19 cellular contexts compared by ENCODE assay signal in genomic region chr4:23485793-23486192, GRCh38.
"Had no signal": no experiment of that assay in that cellular context is flagged by ENCODE, and none has a peak within 500 bp of the region (broad histone marks: within the 10 kb centered on the region; RNA-seq: fewer than 3 reads in every experiment).

No MANE protein-coding gene starts in this region.

- H3K9me3 Mint-ChIP-seq: activated CD4-positive, alpha-beta T cell treated with anti-CD3 and anti-CD28 coated beads, Interleukin-2, amount 10 ng/mL, durations not matched to agents 7 days and 5 days; activated naive CD4-positive, alpha-beta T cell treated with anti-CD3 and anti-CD28 coated beads, Interleukin-2, amount 10 ng/mL, durations not matched to agents 7 days and 5 days; activated T-cell treated with anti-CD3 and anti-CD28 coated beads, Interleukin-2, amount 50 U/mL, for 24 hours; activated T-helper 2 cell treated with anti-CD3 and anti-CD28 coated beads, Interferon-gamma antibody, Interleukin-2, Interleukin-4, amounts not matched to agents 10 μg/mL and 5 μg/mL and 100 μg/mL, durations not matched to agents 14 hours and 24 hours and 36 hours; dendritic cell treated with granulocyte-macrophage colony-stimulating factor and Interleukin-4, amounts not matched to agents 40 ng/mL and 50 ng/mL, for 4 days had no signal

- H2AFZ ChIP-seq: parathyroid adenoma had no signal

- H3K4me1 ChIP-seq: esophagus squamous epithelium, lower lobe of right lung, parathyroid adenoma, spleen, thyroid gland had no signal

- DNase-seq: activated CD4-positive, alpha-beta T cell treated with anti-CD3 and anti-CD28 coated beads, Interleukin-2, amount 10 ng/mL, durations not matched to agents 7 days and 5 days; activated CD8-positive, alpha-beta T cell treated with anti-CD3 and anti-CD28 coated beads, Interleukin-2, amount 10 ng/mL, durations not matched to agents 7 days and 5 days; activated naive CD4-positive, alpha-beta T cell treated with anti-CD3 and anti-CD28 coated beads, Interleukin-2, amount 10 ng/mL, durations not matched to agents 7 days and 5 days; activated naive CD8-positive, alpha-beta T cell treated with anti-CD3 and anti-CD28 coated beads, Interleukin-2, amount 50 U/mL, for 24 hours; activated T-cell treated with anti-CD3 and anti-CD28 coated beads, Interleukin-2, amount 50 U/mL, for 24 hours; anterior cingulate cortex; effector memory CD4-positive, alpha-beta T cell; esophagus squamous epithelium; foreskin fibroblast; lower lobe of right lung; natural killer cell; spleen; stimulated activated naive B cell treated with anti-CD40 and anti-IgM and Interleukin-4, amounts not matched to agents 10 μg/mL and 1 μg/mL and 100 μg/mL, for 72 hours; T1000; thyroid gland had no signal

- ATAC-seq: activated CD4-positive, CD25-positive, alpha-beta regulatory T cell treated with anti-CD3 and anti-CD28 coated beads, Interleukin-2, amount 50 U/mL, for 24 hours; activated CD8-positive, alpha-beta T cell treated with anti-CD3 and anti-CD28 coated beads, Interleukin-2, amount 10 ng/mL, durations not matched to agents 7 days and 5 days; activated naive CD8-positive, alpha-beta T cell treated with anti-CD3 and anti-CD28 coated beads, Interleukin-2, amount 50 U/mL, for 24 hours; lower lobe of right lung; natural killer cell; stimulated activated naive B cell treated with anti-CD40 and anti-IgM and Interleukin-4, amounts not matched to agents 10 μg/mL and 1 μg/mL and 100 μg/mL, for 72 hours had no signal

- H3K27me3 Mint-ChIP-seq: activated CD4-positive, alpha-beta T cell treated with anti-CD3 and anti-CD28 coated beads, Interleukin-2, amount 10 ng/mL, durations not matched to agents 7 days and 5 days; activated naive CD4-positive, alpha-beta T cell treated with anti-CD3 and anti-CD28 coated beads, Interleukin-2, amount 10 ng/mL, durations not matched to agents 7 days and 5 days; activated naive CD8-positive, alpha-beta T cell treated with anti-CD3 and anti-CD28 coated beads, Interleukin-2, amount 50 U/mL, for 24 hours; activated T-cell treated with anti-CD3 and anti-CD28 coated beads, Interleukin-2, amount 50 U/mL, for 24 hours; dendritic cell treated with granulocyte-macrophage colony-stimulating factor and Interleukin-4, amounts not matched to agents 40 ng/mL and 50 ng/mL, for 4 days; stimulated activated naive B cell treated with anti-CD40 and anti-IgM and Interleukin-4, amounts not matched to agents 10 μg/mL and 1 μg/mL and 100 μg/mL, for 72 hours had no signal

- H3K27ac Mint-ChIP-seq: activated CD4-positive, alpha-beta T cell treated with anti-CD3 and anti-CD28 coated beads, Interleukin-2, amount 10 ng/mL, durations not matched to agents 7 days and 5 days; activated CD8-positive, alpha-beta T cell treated with anti-CD3 and anti-CD28 coated beads, Interleukin-2, amount 10 ng/mL, durations not matched to agents 7 days and 5 days; activated naive CD4-positive, alpha-beta T cell treated with anti-CD3 and anti-CD28 coated beads, Interleukin-2, amount 10 ng/mL, durations not matched to agents 7 days and 5 days; activated naive CD8-positive, alpha-beta T cell treated with anti-CD3 and anti-CD28 coated beads, Interleukin-2, amount 50 U/mL, for 24 hours; activated T-cell treated with anti-CD3 and anti-CD28 coated beads, Interleukin-2, amount 50 U/mL, for 24 hours; activated T-helper 2 cell treated with anti-CD3 and anti-CD28 coated beads, Interferon-gamma antibody, Interleukin-2, Interleukin-4, amounts not matched to agents 10 μg/mL and 5 μg/mL and 100 μg/mL, durations not matched to agents 14 hours and 24 hours and 36 hours; dendritic cell treated with granulocyte-macrophage colony-stimulating factor and Interleukin-4, amounts not matched to agents 40 ng/mL and 50 ng/mL, for 4 days; natural killer cell; stimulated activated naive B cell treated with anti-CD40 and anti-IgM and Interleukin-4, amounts not matched to agents 10 μg/mL and 1 μg/mL and 100 μg/mL, for 72 hours had no signal

- H3K4me1 Mint-ChIP-seq: activated CD4-positive, alpha-beta T cell treated with anti-CD3 and anti-CD28 coated beads, Interleukin-2, amount 10 ng/mL, durations not matched to agents 7 days and 5 days; activated naive CD4-positive, alpha-beta T cell treated with anti-CD3 and anti-CD28 coated beads, Interleukin-2, amount 10 ng/mL, durations not matched to agents 7 days and 5 days; activated naive CD8-positive, alpha-beta T cell treated with anti-CD3 and anti-CD28 coated beads, Interleukin-2, amount 50 U/mL, for 24 hours; natural killer cell; stimulated activated naive B cell treated with anti-CD40 and anti-IgM and Interleukin-4, amounts not matched to agents 10 μg/mL and 1 μg/mL and 100 μg/mL, for 72 hours had no signal

- H3K36me3 ChIP-seq: esophagus squamous epithelium, lower lobe of right lung, spleen, thyroid gland had no signal

- H3K4me3 ChIP-seq: esophagus squamous epithelium, lower lobe of right lung, spleen, thyroid gland had no signal

- H3K4me3 Mint-ChIP-seq: activated CD4-positive, alpha-beta T cell treated with anti-CD3 and anti-CD28 coated beads, Interleukin-2, amount 10 ng/mL, durations not matched to agents 7 days and 5 days; activated CD8-positive, alpha-beta T cell treated with anti-CD3 and anti-CD28 coated beads, Interleukin-2, amount 10 ng/mL, durations not matched to agents 7 days and 5 days; activated naive CD4-positive, alpha-beta T cell treated with anti-CD3 and anti-CD28 coated beads, Interleukin-2, amount 10 ng/mL, durations not matched to agents 7 days and 5 days; activated naive CD8-positive, alpha-beta T cell treated with anti-CD3 and anti-CD28 coated beads, Interleukin-2, amount 50 U/mL, for 24 hours; activated T-cell treated with anti-CD3 and anti-CD28 coated beads, Interleukin-2, amount 50 U/mL, for 24 hours; dendritic cell treated with granulocyte-macrophage colony-stimulating factor and Interleukin-4, amounts not matched to agents 40 ng/mL and 50 ng/mL, for 4 days; natural killer cell; stimulated activated naive B cell treated with anti-CD40 and anti-IgM and Interleukin-4, amounts not matched to agents 10 μg/mL and 1 μg/mL and 100 μg/mL, for 72 hours had no signal

- H3K27me3 ChIP-seq: esophagus squamous epithelium, spleen, thyroid gland had no signal

- H3K36me3 Mint-ChIP-seq: activated naive CD4-positive, alpha-beta T cell treated with anti-CD3 and anti-CD28 coated beads, Interleukin-2, amount 10 ng/mL, durations not matched to agents 7 days and 5 days; natural killer cell; stimulated activated naive B cell treated with anti-CD40 and anti-IgM and Interleukin-4, amounts not matched to agents 10 μg/mL and 1 μg/mL and 100 μg/mL, for 72 hours had no signal

- H3K27ac ChIP-seq: esophagus squamous epithelium, lower lobe of right lung, parathyroid adenoma, spleen, thyroid gland had no signal

- H3K9me3 ChIP-seq: esophagus squamous epithelium, lower lobe of right lung, thyroid gland had no signal

- H3K79me2 ChIP-seq: parathyroid adenoma had no signal

- H3K9ac ChIP-seq: parathyroid adenoma had no signal
